ENCODE assay signal across 2 cellular contexts in genomic region chr2:229719926-229720652, GRCh38.
TF ChIP-seq lines count a peak whose summit lies in the region.

No MANE protein-coding gene starts in this region.

TF ChIP-seq in SK-N-SH treated with all-trans-retinoic acid at 6 μM for 48 hours, 23 proteins besides CTCF, POLR2A, EP300 and RAD21:
- TF ChIP-seq, protein P1, sequence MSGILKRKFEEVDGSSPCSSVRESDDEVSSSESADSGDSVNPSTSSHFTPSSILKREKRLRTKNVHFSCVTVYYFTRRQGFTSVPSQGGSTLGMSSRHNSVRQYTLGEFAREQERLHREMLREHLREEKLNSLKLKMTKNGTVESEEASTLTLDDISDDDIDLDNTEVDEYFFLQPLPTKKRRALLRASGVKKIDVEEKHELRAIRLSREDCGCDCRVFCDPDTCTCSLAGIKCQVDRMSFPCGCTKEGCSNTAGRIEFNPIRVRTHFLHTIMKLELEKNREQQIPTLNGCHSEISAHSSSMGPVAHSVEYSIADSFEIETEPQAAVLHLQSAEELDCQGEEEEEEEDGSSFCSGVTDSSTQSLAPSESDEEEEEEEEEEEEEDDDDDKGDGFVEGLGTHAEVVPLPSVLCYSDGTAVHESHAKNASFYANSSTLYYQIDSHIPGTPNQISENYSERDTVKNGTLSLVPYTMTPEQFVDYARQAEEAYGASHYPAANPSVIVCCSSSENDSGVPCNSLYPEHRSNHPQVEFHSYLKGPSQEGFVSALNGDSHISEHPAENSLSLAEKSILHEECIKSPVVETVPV (CRISPR knock-in tag; IDR thresholded peaks at IDR 0.05), result no peak
- no peak for TF ChIP-seq BACH2 (CRISPR knock-in tag; IDR thresholded peaks at IDR 0.05; ENCODE audit: borderline replicate concordance)
- no peak for TF ChIP-seq ZNF565 (CRISPR knock-in tag; conservative IDR thresholded peaks at IDR 0.05; ENCODE audit: low read depth)
- 0 out of 2 replicates have a peak, but pooled peaks have one; percentile 19 for TF ChIP-seq ISL1 (CRISPR knock-in tag; IDR thresholded peaks at IDR 0.05)
- TF ChIP-seq TSHZ2 (CRISPR knock-in tag; IDR thresholded peaks at IDR 0.05), result no peak
- no peak for TF ChIP-seq PPARA (CRISPR knock-in tag; IDR thresholded peaks at IDR 0.05; ENCODE audit: borderline replicate concordance)
- no peak for TF ChIP-seq ZC3H10 (CRISPR knock-in tag; IDR thresholded peaks at IDR 0.05)

TF ChIP-seq in SK-N-SH, 30 proteins besides CTCF, POLR2A, EP300 and RAD21 (continued from another document):
- no peak for TF ChIP-seq USF2 (IDR thresholded peaks at IDR 0.05; ENCODE audit: borderline replicate concordance, low read depth, low read length)
- no peak for TF ChIP-seq PBX3 (IDR thresholded peaks at IDR 0.05)
- no peak for TF ChIP-seq FOXJ3 (CRISPR knock-in tag; IDR thresholded peaks at IDR 0.05)
- TF ChIP-seq MEF2A (IDR thresholded peaks at IDR 0.05; ENCODE audit: borderline replicate concordance, low read depth), result no peak
- no peak for TF ChIP-seq NFIC (IDR thresholded peaks at IDR 0.05; ENCODE audit: borderline replicate concordance)
- no peak for TF ChIP-seq EZH2phosphoT487 (IDR thresholded peaks at IDR 0.05; ENCODE audit: borderline replicate concordance, low read depth)
- TF ChIP-seq FOSL2 (IDR thresholded peaks at IDR 0.05; ENCODE audit: borderline replicate concordance, low read depth), result no peak
- TF ChIP-seq GATA2 (CRISPR knock-in tag; IDR thresholded peaks at IDR 0.05), result no peak
- TF ChIP-seq, protein P2, sequence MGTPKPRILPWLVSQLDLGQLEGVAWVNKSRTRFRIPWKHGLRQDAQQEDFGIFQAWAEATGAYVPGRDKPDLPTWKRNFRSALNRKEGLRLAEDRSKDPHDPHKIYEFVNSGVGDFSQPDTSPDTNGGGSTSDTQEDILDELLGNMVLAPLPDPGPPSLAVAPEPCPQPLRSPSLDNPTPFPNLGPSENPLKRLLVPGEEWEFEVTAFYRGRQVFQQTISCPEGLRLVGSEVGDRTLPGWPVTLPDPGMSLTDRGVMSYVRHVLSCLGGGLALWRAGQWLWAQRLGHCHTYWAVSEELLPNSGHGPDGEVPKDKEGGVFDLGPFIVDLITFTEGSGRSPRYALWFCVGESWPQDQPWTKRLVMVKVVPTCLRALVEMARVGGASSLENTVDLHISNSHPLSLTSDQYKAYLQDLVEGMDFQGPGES (IDR thresholded peaks at IDR 0.05; ENCODE audit: low read depth, low read length), result no peak
TF ChIP-seq in SK-N-SH: peak in this region for 0.
